ENCODE assay signal across 24 cellular contexts in genomic region chr4:37652747-37653527, GRCh38. TPM values are rescaled to one million over a fixed set of nuclear protein-coding genes. Genes with fewer than 3 reads are reported as not detected.
A peak's percentile ranks its signal among the peaks of the same experiment; 100 is the strongest.
DNase-seq lines count a peak whose midpoint lies in the region; ATAC-seq and TF ChIP-seq lines count a peak whose summit lies in the region.
"Had no signal": no experiment of that assay in that cellular context is flagged by ENCODE, and none has a peak within 500 bp of the region (broad histone marks: within the 10 kb centered on the region; RNA-seq: fewer than 3 reads in every experiment).

No MANE protein-coding gene starts in this region.

- H3K4me3 ChIP-seq in Caco-2 (ENCODE audit: low read depth, low read length), result no peak overlapping the region
- H3K4me3 ChIP-seq: BLaER1 treated with 17β-estradiol and CSF1 and Interleukin-3, amounts not matched to agents 10 nM and 100 nM; dorsolateral prefrontal cortex; left lung; ovary had no signal

- peaks cover 11% of the 10 kb centered on the region for H3K9me3 Mint-ChIP-seq in Caco-2 (ENCODE audit: unreplicated experiment)
- H3K9me3 Mint-ChIP-seq in activated T-helper 17 cell treated with anti-CD3 and anti-CD28 coated beads, Interleukin-2, amount 50 U/mL, for 72 hours, result peaks cover 1% of the 10 kb centered on the region
- H3K9me3 Mint-ChIP-seq: natural killer cell treated with Interleukin-12 subunit alpha and Interleukin-12 subunit beta and Interleukin-15 and Interleukin-18, amount 100 ng/mL, for 72 hours had no signal

- peak; percentile 70 for ATAC-seq in GM19395 (IDR thresholded peaks at IDR 0.05; ENCODE audit: unreplicated experiment)
- ATAC-seq in HG02884 (IDR thresholded peaks at IDR 0.05; ENCODE audit: unreplicated experiment), result peak; percentile 67
- peak; percentile 21 for ATAC-seq in activated T-helper 17 cell treated with anti-CD3 and anti-CD28 coated beads, Interleukin-2, amount 50 U/mL, for 72 hours (replicated peaks)
- ATAC-seq: left lung; natural killer cell treated with Interleukin-12 subunit alpha and Interleukin-12 subunit beta and Interleukin-15 and Interleukin-18, amount 100 ng/mL, for 72 hours; right cardiac atrium had no signal

- BruUV-seq in Caco-2 (replicated peaks; lab: Mats Ljungman, UMichigan), result no TSS peak

- no peak for TF ChIP-seq CTCF in Caco-2 (IDR thresholded peaks at IDR 0.05; ENCODE audit: insufficient read depth in 1 of 2, low read depth in 1 of 2, low read length in 1 of 2, severe bottlenecking in 1 of 2, unreplicated experiment in 1 of 2)

- peaks cover 28% of the 10 kb centered on the region for H3K4me1 Mint-ChIP-seq in Caco-2 (ENCODE audit: low read depth, unreplicated experiment)
- H3K4me1 Mint-ChIP-seq in activated T-helper 17 cell treated with anti-CD3 and anti-CD28 coated beads, Interleukin-2, amount 50 U/mL, for 72 hours, result peaks cover 10% of the 10 kb centered on the region

- no peaks in the 10 kb centered on the region for H3K36me3 ChIP-seq in Caco-2 (ENCODE audit: control insufficient read depth, insufficient read depth, low read length)
- H3K36me3 ChIP-seq: ovary had no signal

- H3K9me3 ChIP-seq in Caco-2, result peaks cover 3% of the 10 kb centered on the region; the same call in 1 of the 2 replicates
- H3K9me3 ChIP-seq: ovary had no signal

- H3K27me3 Mint-ChIP-seq in Caco-2 (ENCODE audit: insufficient read depth, unreplicated experiment), result no peaks in the 10 kb centered on the region
- no peaks in the 10 kb centered on the region for H3K27me3 Mint-ChIP-seq in activated T-helper 17 cell treated with anti-CD3 and anti-CD28 coated beads, Interleukin-2, amount 50 U/mL, for 72 hours
- H3K27me3 Mint-ChIP-seq: activated naive CD8-positive, alpha-beta T cell; natural killer cell treated with Interleukin-12 subunit alpha and Interleukin-12 subunit beta and Interleukin-15 and Interleukin-18, amount 100 ng/mL, for 72 hours; type B pancreatic cell had no signal

- H3K4me3 Mint-ChIP-seq in Caco-2 (ENCODE audit: unreplicated experiment), result no peak overlapping the region
- H3K4me3 Mint-ChIP-seq in activated T-helper 17 cell treated with anti-CD3 and anti-CD28 coated beads, Interleukin-2, amount 50 U/mL, for 72 hours, result no peak overlapping the region
- H3K4me3 Mint-ChIP-seq: activated naive CD8-positive, alpha-beta T cell; natural killer cell treated with Interleukin-12 subunit alpha and Interleukin-12 subunit beta and Interleukin-15 and Interleukin-18, amount 100 ng/mL, for 72 hours; type B pancreatic cell had no signal

- CTCF ChIA-PET in Caco-2 (lab: Charles Lee), result no interaction called here

- DNase-seq in Caco-2 (no peak), NCI-H2196 (lab: John Stamatoyannopoulos, UW; ENCODE audit: unreplicated experiment) (no peak), HPDE6-E6E7 (ENCODE audit: extremely low spot score) (no peak), GM19238 (ENCODE audit: insufficient read length, low spot score) (no peak)
- DNase-seq in stimulated activated CD8-positive, alpha-beta memory T cell treated with anti-CD3 and anti-CD28 coated beads, Interleukin-4, amount 100 ng/mL, for 48 hours, result no peak
- DNase-seq: ACHN; activated CD4-positive, alpha-beta T cell treated with anti-CD3 and anti-CD28 coated beads for 1 hour; dorsolateral prefrontal cortex; glutamatergic neuron; GOT3; left lung; NCI-H1092; NCI-H1930; ovary; right cardiac atrium; SHP77 treated with DMSO at 0.1 percent for 48 hours; stimulated activated CD4-positive, alpha-beta T cell treated with anti-CD3 and anti-CD28 coated beads, Interleukin-12 subunit alpha, Interleukin-12 subunit beta, amount 100 ng/mL, for 4 hours had no signal

- peaks cover 18% of the 10 kb centered on the region for H3K36me3 Mint-ChIP-seq in Caco-2 (ENCODE audit: insufficient read depth, unreplicated experiment)
- H3K36me3 Mint-ChIP-seq in activated T-helper 17 cell treated with anti-CD3 and anti-CD28 coated beads, Interleukin-2, amount 50 U/mL, for 72 hours (ENCODE audit: low read depth), result peaks cover 29% of the 10 kb centered on the region

- H3K4me1 ChIP-seq in Caco-2, result peaks cover 45% of the 10 kb centered on the region

- H3K27me3 ChIP-seq in Caco-2 (replicated peaks; ENCODE audit: control insufficient read depth, insufficient read depth, low read length), result no peaks in the 10 kb centered on the region
- H3K27me3 ChIP-seq: BLaER1 treated with 17β-estradiol and CSF1 and Interleukin-3, amounts not matched to agents 10 nM and 100 nM; dorsolateral prefrontal cortex; left lung; ovary had no signal

- intact Hi-C loops in Caco-2 (cut with micrococcal nuclease; ENCODE audit: unreplicated experiment), result no loop called here

- peak overlapping the region; percentile 60 for H3K27ac Mint-ChIP-seq in Caco-2 (ENCODE audit: unreplicated experiment)
- H3K27ac Mint-ChIP-seq in activated T-helper 17 cell treated with anti-CD3 and anti-CD28 coated beads, Interleukin-2, amount 50 U/mL, for 72 hours, result no peak overlapping the region
- H3K27ac Mint-ChIP-seq: activated naive CD8-positive, alpha-beta T cell; natural killer cell treated with Interleukin-12 subunit alpha and Interleukin-12 subunit beta and Interleukin-15 and Interleukin-18, amount 100 ng/mL, for 72 hours; type B pancreatic cell had no signal

- POLR2A ChIA-PET in Caco-2 (lab: Charles Lee), result no interaction called here

RNA-seq across cellular contexts. Expression of gene RELL1, which starts 33.2 kb away (rescaled TPM):
- 45.3 and 48.5 TPM in 2 replicates for total RNA-seq in Caco-2 (2022)
- total RNA-seq in activated T-helper 17 cell treated with anti-CD3 and anti-CD28 coated beads, Interleukin-2, amount 50 U/mL, for 72 hours, result 10 to 100 TPM; 15.5 to 20.8 TPM
